In genomic region chr22:24926849-24927579, GRCh38 we compare ENCODE assay signal across 2 cellular contexts.
A peak's percentile ranks its signal among the peaks of the same experiment; 100 is the strongest.
TF ChIP-seq lines count a peak whose summit lies in the region.

No MANE protein-coding gene starts in this region.

TF ChIP-seq in GM23338, 12 proteins besides CTCF, POLR2A, EP300 and RAD21:
- no peak for TF ChIP-seq EZH2phosphoT487 (IDR thresholded peaks at IDR 0.05; ENCODE audit: unreplicated experiment)
- peak; percentile 73 for TF ChIP-seq ZNF331 (CRISPR knock-in tag; IDR thresholded peaks at IDR 0.05; ENCODE audit: low read depth)

TF ChIP-seq in endothelial cell of umbilical vein, 7 proteins besides CTCF, POLR2A, EP300 and RAD21:
- TF ChIP-seq JUN (IDR thresholded peaks at IDR 0.05; ENCODE audit: borderline replicate concordance, insufficient read depth, insufficient read length, low read depth), result no peak
- no peak for TF ChIP-seq POLR2AphosphoS5 (IDR thresholded peaks at IDR 0.05; ENCODE audit: insufficient read depth, low read depth, low read length)
- TF ChIP-seq, protein P1, sequence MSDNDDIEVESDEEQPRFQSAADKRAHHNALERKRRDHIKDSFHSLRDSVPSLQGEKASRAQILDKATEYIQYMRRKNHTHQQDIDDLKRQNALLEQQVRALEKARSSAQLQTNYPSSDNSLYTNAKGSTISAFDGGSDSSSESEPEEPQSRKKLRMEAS (IDR thresholded peaks at IDR 0.05; ENCODE audit: insufficient read depth, insufficient read length), result no peak
- no peak for TF ChIP-seq EZH2 (IDR thresholded peaks at IDR 0.05; ENCODE audit: borderline replicate concordance, low read depth, low read length, severe bottlenecking)
- TF ChIP-seq GATA2 (IDR thresholded peaks at IDR 0.05; ENCODE audit: insufficient read depth, insufficient read length, low read depth, low read length), result no peak
- no peak for TF ChIP-seq FOS (IDR thresholded peaks at IDR 0.05; ENCODE audit: borderline replicate concordance, insufficient read depth, low read length)
- TF ChIP-seq MYC (IDR thresholded peaks at IDR 0.05; ENCODE audit: low read depth, low read length), result no peak
